ENCODE assay signal across 37 cellular contexts in the genomic region with DNA sequence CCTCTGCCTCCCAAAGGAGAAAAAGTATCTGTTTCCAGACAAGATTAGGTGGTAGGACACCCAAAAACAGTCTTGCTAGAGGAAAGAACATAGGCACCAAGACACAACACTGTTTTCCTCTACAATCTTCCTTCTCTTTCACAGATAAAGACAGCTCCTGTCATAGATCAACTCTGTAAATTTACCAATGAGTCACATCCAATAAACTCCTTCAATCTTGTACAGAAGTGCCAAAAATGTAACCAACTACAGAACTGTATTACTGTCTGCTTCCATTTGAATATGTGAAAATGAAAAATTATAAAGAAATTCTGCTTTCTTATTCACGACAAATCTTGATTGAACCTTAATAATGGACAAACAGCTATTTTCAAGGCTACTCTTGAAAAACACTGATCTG.
"Had no signal": no experiment of that assay in that cellular context is flagged by ENCODE, and none has a peak within 500 bp of the region (broad histone marks: within the 10 kb centered on the region; RNA-seq: fewer than 3 reads in every experiment).

No MANE protein-coding gene starts in this region.

- H3K27me3 Mint-ChIP-seq: activated naive CD4-positive, alpha-beta T cell treated with anti-CD3 and anti-CD28 coated beads, Interleukin-2, amount 10 ng/mL, durations not matched to agents 7 days and 5 days; activated naive CD4-positive, alpha-beta T cell treated with anti-CD3 and anti-CD28 coated beads, Interleukin-2, amount 50 U/mL, for 24 hours; activated naive CD8-positive, alpha-beta T cell treated with anti-CD3 and anti-CD28 coated beads for 36 hours; activated naive CD8-positive, alpha-beta T cell treated with anti-CD3 and anti-CD28 coated beads, Interleukin-2, amount 50 U/mL, for 24 hours; central memory CD8-positive, alpha-beta T cell had no signal

- H3K4me3 ChIP-seq: adrenal gland, ascending aorta, body of pancreas, cardiac muscle cell had no signal

- H3K36me3 ChIP-seq: adrenal gland, ascending aorta, brain microvascular endothelial cell, cardiac muscle cell had no signal

- ATAC-seq: activated naive CD4-positive, alpha-beta T cell treated with anti-CD3 and anti-CD28 coated beads, Interleukin-2, amount 50 U/mL, for 72 hours; activated naive CD8-positive, alpha-beta T cell treated with anti-CD3 and anti-CD28 coated beads, Interleukin-2, amount 50 U/mL, for 24 hours; activated T-cell treated with anti-CD3 and anti-CD28 coated beads, Interleukin-2, amount 50 U/mL, for 4 hours; activated T-cell treated with anti-CD3 and anti-CD28 coated beads, Interleukin-2, amount 50 U/mL, for 72 hours; activated T-helper 17 cell treated with anti-CD3 and anti-CD28 coated beads, Interleukin-2, amount 50 U/mL, for 72 hours; body of pancreas had no signal

- H3K4me1 ChIP-seq: adrenal gland, ascending aorta, body of pancreas had no signal

- H3K36me3 Mint-ChIP-seq: activated naive CD4-positive, alpha-beta T cell treated with anti-CD3 and anti-CD28 coated beads, Interleukin-2, amount 10 ng/mL, durations not matched to agents 7 days and 5 days; activated naive CD4-positive, alpha-beta T cell treated with anti-CD3 and anti-CD28 coated beads, Interleukin-2, amount 50 U/mL, for 24 hours; activated naive CD4-positive, alpha-beta T cell treated with anti-CD3 and anti-CD28 coated beads, Interleukin-2, amount 50 U/mL, for 72 hours; activated naive CD8-positive, alpha-beta T cell; activated naive CD8-positive, alpha-beta T cell treated with anti-CD3 and anti-CD28 coated beads for 36 hours; activated naive CD8-positive, alpha-beta T cell treated with anti-CD3 and anti-CD28 coated beads, Interleukin-2, amount 10 ng/mL, durations not matched to agents 7 days and 5 days; brain had no signal

- H3K9me3 Mint-ChIP-seq: activated naive CD4-positive, alpha-beta T cell treated with anti-CD3 and anti-CD28 coated beads for 36 hours; activated naive CD4-positive, alpha-beta T cell treated with anti-CD3 and anti-CD28 coated beads, Interleukin-2, amount 10 ng/mL, durations not matched to agents 7 days and 5 days; activated naive CD4-positive, alpha-beta T cell treated with anti-CD3 and anti-CD28 coated beads, Interleukin-2, amount 50 U/mL, for 24 hours; activated naive CD4-positive, alpha-beta T cell treated with anti-CD3 and anti-CD28 coated beads, Interleukin-2, amount 50 U/mL, for 72 hours; activated naive CD8-positive, alpha-beta T cell treated with anti-CD3 and anti-CD28 coated beads for 36 hours; activated naive CD8-positive, alpha-beta T cell treated with anti-CD3 and anti-CD28 coated beads, Interleukin-2, amount 10 ng/mL, durations not matched to agents 7 days and 5 days; activated naive CD8-positive, alpha-beta T cell treated with anti-CD3 and anti-CD28 coated beads, Interleukin-2, amount 50 U/mL, for 24 hours; activated T-cell treated with anti-CD3 and anti-CD28 coated beads, Interleukin-2, amount 50 U/mL, for 24 hours; activated T-cell treated with anti-CD3 and anti-CD28 coated beads, Interleukin-2, amount 50 U/mL, for 4 hours; activated T-cell treated with anti-CD3 and anti-CD28 coated beads, Interleukin-2, amount 50 U/mL, for 72 hours; activated T-helper 1 cell treated with anti-CD3 and anti-CD28 coated beads, Interleukin-12 subunit alpha, Interleukin-12 subunit beta, Interleukin-2, Interleukin-4 antibody, amounts not matched to agents 30 ng/mL and 10 ng/mL and 1 ng/mL, durations not matched to agents 14 hours and 24 hours and 36 hours; activated T-helper 17 cell treated with anti-CD3 and anti-CD28 coated beads, Interleukin-2, amount 50 U/mL, for 72 hours; activated T-helper 2 cell treated with anti-CD3 and anti-CD28 coated beads, Interferon-gamma antibody, Interleukin-2, Interleukin-4, amounts not matched to agents 10 μg/mL and 5 μg/mL and 100 μg/mL, durations not matched to agents 14 hours and 24 hours and 36 hours had no signal

- H3K27ac ChIP-seq: adrenal gland, ascending aorta, body of pancreas, brain microvascular endothelial cell, cardiac muscle cell had no signal

- H3K27ac Mint-ChIP-seq: activated naive CD4-positive, alpha-beta T cell treated with anti-CD3 and anti-CD28 coated beads for 36 hours; activated naive CD4-positive, alpha-beta T cell treated with anti-CD3 and anti-CD28 coated beads, Interleukin-2, amount 10 ng/mL, durations not matched to agents 7 days and 5 days; activated naive CD4-positive, alpha-beta T cell treated with anti-CD3 and anti-CD28 coated beads, Interleukin-2, amount 50 U/mL, for 24 hours; activated naive CD4-positive, alpha-beta T cell treated with anti-CD3 and anti-CD28 coated beads, Interleukin-2, amount 50 U/mL, for 72 hours; activated naive CD8-positive, alpha-beta T cell; activated naive CD8-positive, alpha-beta T cell treated with anti-CD3 and anti-CD28 coated beads for 36 hours; activated naive CD8-positive, alpha-beta T cell treated with anti-CD3 and anti-CD28 coated beads, Interleukin-2, amount 10 ng/mL, durations not matched to agents 7 days and 5 days; activated naive CD8-positive, alpha-beta T cell treated with anti-CD3 and anti-CD28 coated beads, Interleukin-2, amount 50 U/mL, for 24 hours; activated T-cell treated with anti-CD3 and anti-CD28 coated beads, Interleukin-2, amount 50 U/mL, for 24 hours; activated T-cell treated with anti-CD3 and anti-CD28 coated beads, Interleukin-2, amount 50 U/mL, for 72 hours; activated T-helper 1 cell treated with anti-CD3 and anti-CD28 coated beads, Interleukin-12 subunit alpha, Interleukin-12 subunit beta, Interleukin-2, Interleukin-4 antibody, amounts not matched to agents 30 ng/mL and 10 ng/mL and 1 ng/mL, durations not matched to agents 14 hours and 24 hours and 36 hours; activated T-helper 17 cell treated with anti-CD3 and anti-CD28 coated beads, Interleukin-2, amount 50 U/mL, for 72 hours; activated T-helper 2 cell treated with anti-CD3 and anti-CD28 coated beads, Interferon-gamma antibody, Interleukin-2, Interleukin-4, amounts not matched to agents 10 μg/mL and 5 μg/mL and 100 μg/mL, durations not matched to agents 14 hours and 24 hours and 36 hours; brain had no signal

- H3K27me3 ChIP-seq: adrenal gland, ascending aorta, body of pancreas, brain microvascular endothelial cell, cardiac muscle cell had no signal

- H3K9me3 ChIP-seq: adrenal gland, ascending aorta, body of pancreas had no signal

- DNase-seq: activated effector memory CD4-positive, alpha-beta T cell treated with anti-CD3 and anti-CD28 coated beads, Interleukin-2, amount 50 U/mL, for 16 hours; activated effector memory CD4-positive, alpha-beta T cell treated with Interleukin-2 at 50 U/mL for 16 hours; activated gamma-delta T cell; activated gamma-delta T cell treated with Interleukin-2 at 50 U/mL for 16 hours; activated naive CD4-positive, alpha-beta T cell; activated naive CD4-positive, alpha-beta T cell treated with anti-CD3 and anti-CD28 coated beads for 36 hours; activated naive CD4-positive, alpha-beta T cell treated with anti-CD3 and anti-CD28 coated beads, Interleukin-2, amount 10 ng/mL, durations not matched to agents 7 days and 5 days; activated naive CD4-positive, alpha-beta T cell treated with anti-CD3 and anti-CD28 coated beads, Interleukin-2, amount 50 U/mL, for 16 hours; activated naive CD4-positive, alpha-beta T cell treated with Interleukin-2 at 50 U/mL for 16 hours; activated naive CD8-positive, alpha-beta T cell treated with anti-CD3 and anti-CD28 coated beads for 36 hours; activated naive CD8-positive, alpha-beta T cell treated with anti-CD3 and anti-CD28 coated beads, Interleukin-2, amount 10 ng/mL, durations not matched to agents 7 days and 5 days; activated naive CD8-positive, alpha-beta T cell treated with anti-CD3 and anti-CD28 coated beads, Interleukin-2, amount 50 U/mL, for 24 hours; activated T-cell treated with anti-CD3 and anti-CD28 coated beads, Interleukin-2, amount 50 U/mL, for 1 hour; activated T-cell treated with anti-CD3 and anti-CD28 coated beads, Interleukin-2, amount 50 U/mL, for 24 hours; activated T-cell treated with anti-CD3 and anti-CD28 coated beads, Interleukin-2, amount 50 U/mL, for 4 hours; activated T-cell treated with anti-CD3 and anti-CD28 coated beads, Interleukin-2, amount 50 U/mL, for 48 hours; activated T-cell treated with anti-CD3 and anti-CD28 coated beads, Interleukin-2, amount 50 U/mL, for 72 hours; adrenal gland; amniotic stem cell; amygdala; anterior cingulate cortex; aorta; body of pancreas; brain microvascular endothelial cell; caudate nucleus; central memory CD4-positive, alpha-beta T cell; cerebellar nuclear complex had no signal

- H3K4me1 Mint-ChIP-seq: activated naive CD4-positive, alpha-beta T cell treated with anti-CD3 and anti-CD28 coated beads, Interleukin-2, amount 10 ng/mL, durations not matched to agents 7 days and 5 days; activated naive CD4-positive, alpha-beta T cell treated with anti-CD3 and anti-CD28 coated beads, Interleukin-2, amount 50 U/mL, for 24 hours; activated naive CD8-positive, alpha-beta T cell treated with anti-CD3 and anti-CD28 coated beads for 36 hours; activated naive CD8-positive, alpha-beta T cell treated with anti-CD3 and anti-CD28 coated beads, Interleukin-2, amount 10 ng/mL, durations not matched to agents 7 days and 5 days; activated naive CD8-positive, alpha-beta T cell treated with anti-CD3 and anti-CD28 coated beads, Interleukin-2, amount 50 U/mL, for 24 hours; activated T-helper 17 cell treated with anti-CD3 and anti-CD28 coated beads, Interleukin-2, amount 50 U/mL, for 72 hours; brain; central memory CD8-positive, alpha-beta T cell had no signal

- H3K4me3 Mint-ChIP-seq: activated naive CD4-positive, alpha-beta T cell treated with anti-CD3 and anti-CD28 coated beads for 36 hours; activated naive CD4-positive, alpha-beta T cell treated with anti-CD3 and anti-CD28 coated beads, Interleukin-2, amount 10 ng/mL, durations not matched to agents 7 days and 5 days; activated naive CD4-positive, alpha-beta T cell treated with anti-CD3 and anti-CD28 coated beads, Interleukin-2, amount 50 U/mL, for 24 hours; activated naive CD8-positive, alpha-beta T cell; activated naive CD8-positive, alpha-beta T cell treated with anti-CD3 and anti-CD28 coated beads for 36 hours; activated naive CD8-positive, alpha-beta T cell treated with anti-CD3 and anti-CD28 coated beads, Interleukin-2, amount 10 ng/mL, durations not matched to agents 7 days and 5 days; activated naive CD8-positive, alpha-beta T cell treated with anti-CD3 and anti-CD28 coated beads, Interleukin-2, amount 50 U/mL, for 24 hours; activated T-cell treated with anti-CD3 and anti-CD28 coated beads, Interleukin-2, amount 50 U/mL, for 24 hours; activated T-cell treated with anti-CD3 and anti-CD28 coated beads, Interleukin-2, amount 50 U/mL, for 4 hours; activated T-cell treated with anti-CD3 and anti-CD28 coated beads, Interleukin-2, amount 50 U/mL, for 72 hours; activated T-helper 1 cell treated with anti-CD3 and anti-CD28 coated beads, Interleukin-12 subunit alpha, Interleukin-12 subunit beta, Interleukin-2, Interleukin-4 antibody, amounts not matched to agents 30 ng/mL and 10 ng/mL and 1 ng/mL, durations not matched to agents 14 hours and 24 hours and 36 hours; activated T-helper 17 cell treated with anti-CD3 and anti-CD28 coated beads, Interleukin-2, amount 50 U/mL, for 72 hours; brain; central memory CD8-positive, alpha-beta T cell had no signal
